In the genomic region with DNA sequence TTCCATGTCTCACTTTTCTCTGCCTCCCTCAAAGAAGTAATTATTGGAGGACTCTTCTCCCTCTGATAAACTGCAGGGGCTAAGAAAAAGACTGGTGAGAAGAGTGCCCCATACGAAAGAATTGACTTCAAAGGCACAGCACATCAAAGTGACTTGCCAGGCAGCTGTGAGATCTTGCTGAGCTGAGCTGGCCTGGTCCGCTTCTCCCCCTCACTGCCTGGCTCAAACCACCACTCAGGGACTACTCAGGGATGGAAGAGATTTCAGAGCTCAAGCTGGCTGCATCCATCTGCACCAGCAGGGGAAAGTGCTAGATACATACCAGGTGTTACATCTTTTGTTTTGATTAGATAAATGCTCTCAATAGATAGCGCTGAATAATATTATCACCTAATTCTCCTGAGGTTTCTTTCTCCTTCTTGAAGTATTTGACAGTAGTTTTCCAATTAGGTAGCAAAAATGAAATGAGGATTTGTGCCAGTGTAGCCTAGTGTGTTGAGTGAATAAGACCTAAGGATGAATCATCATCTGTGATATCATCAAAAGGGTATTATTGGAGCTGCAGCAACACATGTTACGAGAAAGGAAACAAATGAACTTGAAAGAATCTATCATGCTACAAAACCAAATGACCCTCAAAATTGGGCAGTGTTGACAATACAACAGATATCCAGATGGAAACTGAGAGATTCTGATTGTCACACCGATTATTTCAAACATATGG, we compare ENCODE assay signal across 1 cellular context.
TF ChIP-seq lines count a peak whose summit lies in the region.

No MANE protein-coding gene starts in this region.

TF ChIP-seq in H1, 55 proteins besides CTCF, POLR2A, EP300 and RAD21 (continued from another document):
- TF ChIP-seq BACH1 (IDR thresholded peaks at IDR 0.05; ENCODE audit: low read length) (no peak), TBP (IDR thresholded peaks at IDR 0.05; ENCODE audit: low read depth, low read length) (no peak), BRCA1 (IDR thresholded peaks at IDR 0.05; ENCODE audit: low read depth, low read length) (no peak), CBX5 (IDR thresholded peaks at IDR 0.05; ENCODE audit: low read depth, low read length) (no peak), CEBPB (IDR thresholded peaks at IDR 0.05; ENCODE audit: low read depth, low read length) (no peak), TEAD4 (IDR thresholded peaks at IDR 0.05; ENCODE audit: low read depth, low read length) (no peak), SP2 (IDR thresholded peaks at IDR 0.05; ENCODE audit: low read length) (no peak)
- TF ChIP-seq, protein P1, sequence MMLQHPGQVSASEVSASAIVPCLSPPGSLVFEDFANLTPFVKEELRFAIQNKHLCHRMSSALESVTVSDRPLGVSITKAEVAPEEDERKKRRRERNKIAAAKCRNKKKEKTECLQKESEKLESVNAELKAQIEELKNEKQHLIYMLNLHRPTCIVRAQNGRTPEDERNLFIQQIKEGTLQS (IDR thresholded peaks at IDR 0.05; ENCODE audit: insufficient read depth, low read depth, low read length), result no peak
